ENCODE assay signal across 21 cellular contexts in genomic region chr5:138933522-138934290, GRCh38. TPM values are rescaled to one million over a fixed set of nuclear protein-coding genes. Genes with fewer than 3 reads are reported as not detected.
DNase-seq lines count a peak whose midpoint lies in the region; ATAC-seq and TF ChIP-seq lines count a peak whose summit lies in the region.
"Had no signal": no experiment of that assay in that cellular context is flagged by ENCODE, and none has a peak within 500 bp of the region (broad histone marks: within the 10 kb centered on the region; RNA-seq: fewer than 3 reads in every experiment).

No MANE protein-coding gene starts in this region.

- H2BK15ac ChIP-seq in IMR-90 (ENCODE audit: low read depth, low read length): no peak overlapping the region

- H2AFZ ChIP-seq in IMR-90 (replicated peaks; ENCODE audit: low read length, poor library complexity): no peak overlapping the region
- H2AFZ ChIP-seq: GM23248 had no signal

- POLR2A ChIA-PET in A673 (lab: Charles Lee; ENCODE audit: low non-redundant PET): no interaction called here
- POLR2A ChIA-PET in IMR-90 (lab: Charles Lee; ENCODE audit: unreplicated experiment): no interaction called here

- intact Hi-C loops in A673 (cut with micrococcal nuclease; ENCODE audit: unreplicated experiment): loop anchor here (10.0 kb wide), 1 partner anchor 289 kb away; no protein-coding TSS in a partner anchor
- intact Hi-C loops in IMR-90 (cut with micrococcal nuclease): no loop called here

- H3K4me3 ChIP-seq in A673 (ENCODE audit: low read depth, low read length, poor library complexity, severe bottlenecking) (no peak overlapping the region), IMR-90 (ENCODE audit: insufficient read depth, low read depth, low read length) (no peak overlapping the region)
- H3K4me3 ChIP-seq: A549, GM23248, HAP-1 had no signal

- H3K9ac ChIP-seq in IMR-90 (ENCODE audit: low read depth, low read length): no peak overlapping the region
- H3K9ac ChIP-seq: GM23248 had no signal

- H3K4me3 Mint-ChIP-seq in brain (no peak overlapping the region), nephron progenitor cell (no peak overlapping the region)
- no peak overlapping the region for H3K4me3 Mint-ChIP-seq in activated naive CD8-positive, alpha-beta T cell treated with anti-CD3 and anti-CD28 coated beads, Interleukin-2, amount 50 U/mL, for 24 hours

- no peak overlapping the region for H3K14ac ChIP-seq in IMR-90 (replicated peaks; ENCODE audit: low read depth, low read length)

- H2BK20ac ChIP-seq in IMR-90 (ENCODE audit: low read depth, low read length): no peak overlapping the region

- CTCF ChIA-PET in A673 (lab: Charles Lee) (no interaction called here), IMR-90 (lab: Yijun Ruan, JAX) (interaction anchor here (0.5 kb wide), 1 partner anchor 420 kb away, joined by 3 read pairs; no protein-coding TSS in a partner anchor)

- H3K27ac Mint-ChIP-seq in brain (peak overlapping the region in 3 of 5 experiments; percentile 61 to 91 (median 77)), nephron progenitor cell (peak overlapping the region; percentile 93)
- H3K27ac Mint-ChIP-seq in activated naive CD8-positive, alpha-beta T cell treated with anti-CD3 and anti-CD28 coated beads, Interleukin-2, amount 50 U/mL, for 24 hours: no peak overlapping the region

- ATAC-seq in IMR-90 (ENCODE audit: low read depth) (no peak), GM18517 (IDR thresholded peaks at IDR 0.05; ENCODE audit: unreplicated experiment) (no peak)
- ATAC-seq in activated naive CD8-positive, alpha-beta T cell treated with anti-CD3 and anti-CD28 coated beads, Interleukin-2, amount 50 U/mL, for 24 hours: no peak
- ATAC-seq: A549, Right ventricle myocardium inferior had no signal

- H3K9me3 Mint-ChIP-seq in brain (no peaks in the 10 kb centered on the region), nephron progenitor cell (no peaks in the 10 kb centered on the region)
- no peaks in the 10 kb centered on the region for H3K9me3 Mint-ChIP-seq in activated naive CD8-positive, alpha-beta T cell treated with anti-CD3 and anti-CD28 coated beads, Interleukin-2, amount 50 U/mL, for 24 hours

- TF ChIP-seq POLR2A in IMR-90 (IDR thresholded peaks at IDR 0.05; ENCODE audit: low read depth, low read length): no peak

- BruUV-seq in A673 (replicated peaks; lab: Mats Ljungman, UMichigan): TSS peak; percentile 90
- BruUV-seq in IMR-90 (replicated peaks; lab: Mats Ljungman, UMichigan): TSS peak; percentile 98

- peaks cover 0 to 21% of the 10 kb centered on the region in 2 experiments; a peak in 3 of 4 replicates for H3K79me1 ChIP-seq in IMR-90 (ENCODE audit: low read depth in 1 of 2, low read length in 2 of 2)

- no peak overlapping the region for H2BK120ac ChIP-seq in IMR-90 (ENCODE audit: low read depth, low read length)

- no peak overlapping the region for H2AK5ac ChIP-seq in IMR-90 (ENCODE audit: low read depth, low read length)

- H3K27ac ChIP-seq in A673 (ENCODE audit: low read depth, low read length, poor library complexity, severe bottlenecking) (no peak overlapping the region), IMR-90 (ENCODE audit: insufficient read depth, low read length) (no peak overlapping the region)
- H3K27ac ChIP-seq: A549, GM23248 had no signal

- no peak overlapping the region for H2AK9ac ChIP-seq in IMR-90 (replicated peaks; ENCODE audit: low read depth, low read length, poor library complexity)

- DNase-seq in A673 (ENCODE audit: low spot score): no peak
- no peak for DNase-seq in IMR-90
- no peak for DNase-seq in nephron progenitor cell
- no peak for DNase-seq in stimulated activated CD8-positive, alpha-beta memory T cell treated with anti-CD3 and anti-CD28 coated beads, Interleukin-4, amount 100 ng/mL, for 48 hours
- DNase-seq in NCI-H226: no peak
- DNase-seq in activated naive CD8-positive, alpha-beta T cell treated with anti-CD3 and anti-CD28 coated beads, Interleukin-2, amount 50 U/mL, for 24 hours: no peak
- DNase-seq: BE2C, DMS79, GM23248, KG1, NCI-H1092 treated with DMSO at 0.1 percent for 48 hours, NCI-H146, NCI-H2029, NCI-H2227 treated with DMSO at 0.1 percent for 48 hours, NCI-H510A treated with DMSO at 0.1 percent for 48 hours, NCI-H82 had no signal

- H4K91ac ChIP-seq in IMR-90 (ENCODE audit: insufficient read depth, low read depth, low read length): no peak overlapping the region

- dilution Hi-C loops in IMR-90 (cut with HindIII; ENCODE audit: low sequenced_read_pairs, unreplicated experiment): no loop called here

- in situ Hi-C loops in IMR-90 (cut with MboI; ENCODE audit: low sequenced_read_pairs): no loop called here

- H3K4ac ChIP-seq in IMR-90 (ENCODE audit: low read depth, low read length): no peak overlapping the region

- no peak for TF ChIP-seq CTCF in A673 (conservative IDR thresholded peaks at IDR 0.05; ENCODE audit: low read depth, low read length)
- no peak for TF ChIP-seq CTCF in IMR-90 (conservative IDR thresholded peaks at IDR 0.05; ENCODE audit: low read depth, low read length)
- TF ChIP-seq CTCF in brain (conservative IDR thresholded peaks at IDR 0.05): no peak
- TF ChIP-seq CTCF in nephron progenitor cell (IDR thresholded peaks at IDR 0.05): no peak

- H3K4me1 ChIP-seq in A673 (ENCODE audit: insufficient read depth, low read length, poor library complexity, severe bottlenecking) (no peaks in the 10 kb centered on the region), IMR-90 (ENCODE audit: control insufficient read depth, insufficient read depth, low read length) (no peaks in the 10 kb centered on the region; the same call in 1 of the 2 replicates)
- H3K4me1 ChIP-seq: A549, BE2C had no signal

- peaks cover 65% of the 10 kb centered on the region for H3K36me3 Mint-ChIP-seq in brain
- peaks cover 81% of the 10 kb centered on the region for H3K36me3 Mint-ChIP-seq in nephron progenitor cell (ENCODE audit: low read depth)
- H3K36me3 Mint-ChIP-seq in activated naive CD8-positive, alpha-beta T cell treated with anti-CD3 and anti-CD28 coated beads, Interleukin-2, amount 50 U/mL, for 24 hours (ENCODE audit: low read depth): peaks cover 34% of the 10 kb centered on the region

- peaks cover 3% of the 10 kb centered on the region for H4K20me1 ChIP-seq in IMR-90 (ENCODE audit: insufficient read depth, low read length)

- 0 out of 2 replicates have a peak, but pooled peaks cover 8% of the 10 kb centered on the region for H3K9me1 ChIP-seq in IMR-90 (ENCODE audit: insufficient read depth, low read length)

- H3K9me3 ChIP-seq in A673 (ENCODE audit: low read depth, low read length, poor library complexity, severe bottlenecking) (no peaks in the 10 kb centered on the region), IMR-90 (ENCODE audit: control insufficient read depth, insufficient read depth, low read length) (no peaks in the 10 kb centered on the region)
- H3K9me3 ChIP-seq: A549, BE2C, HAP-1 had no signal

- H3K23ac ChIP-seq in IMR-90 (ENCODE audit: low read depth, low read length): no peak overlapping the region

- no peaks in the 10 kb centered on the region for H3K27me3 Mint-ChIP-seq in brain
- H3K27me3 Mint-ChIP-seq in nephron progenitor cell (ENCODE audit: low read depth, poor library complexity): peaks cover 2% of the 10 kb centered on the region
- no peaks in the 10 kb centered on the region for H3K27me3 Mint-ChIP-seq in activated naive CD8-positive, alpha-beta T cell treated with anti-CD3 and anti-CD28 coated beads, Interleukin-2, amount 50 U/mL, for 24 hours

- H3K4me1 Mint-ChIP-seq in brain (peaks cover 16% of the 10 kb centered on the region), nephron progenitor cell (peaks cover 50% of the 10 kb centered on the region)
- H3K4me1 Mint-ChIP-seq in activated naive CD8-positive, alpha-beta T cell treated with anti-CD3 and anti-CD28 coated beads, Interleukin-2, amount 50 U/mL, for 24 hours: no peaks in the 10 kb centered on the region

- H3K18ac ChIP-seq in IMR-90 (ENCODE audit: low read depth, low read length): no peak overlapping the region

- no peak overlapping the region for H2BK5ac ChIP-seq in IMR-90 (ENCODE audit: low read depth, low read length, poor library complexity, severe bottlenecking)

- H4K5ac ChIP-seq in IMR-90 (ENCODE audit: low read depth, low read length): no peak overlapping the region

- H3K56ac ChIP-seq in IMR-90 (ENCODE audit: extremely low read depth, insufficient read depth, low read length): no peak overlapping the region

- H3K27me3 ChIP-seq in A673 (replicated peaks; ENCODE audit: insufficient read depth, low read depth, low read length, poor library complexity): no peaks in the 10 kb centered on the region
- H3K27me3 ChIP-seq in IMR-90 (ENCODE audit: control insufficient read depth, insufficient read depth, low read length): no peaks in the 10 kb centered on the region
- H3K27me3 ChIP-seq: BE2C had no signal

- H3K36me3 ChIP-seq in A673 (ENCODE audit: insufficient read depth, low read length, poor library complexity, severe bottlenecking) (peaks cover 41% of the 10 kb centered on the region), IMR-90 (ENCODE audit: control insufficient read depth, insufficient read depth, low read length) (peaks cover 74% of the 10 kb centered on the region)

- WGBS in IMR-90 (ENCODE audit: extremely low coverage in 2 of 2, insufficient read length in 1 of 2), 2 experiments: 85% methylated on average over 8 of the region's 18 CpGs; no CpG with 5 or more reads in 1 of the 2 experiments

- H4K8ac ChIP-seq in IMR-90 (ENCODE audit: low read depth in 2 of 2, low read length in 2 of 2): no peak overlapping the region

- TF ChIP-seq RAD21 in IMR-90 (IDR thresholded peaks at IDR 0.05; ENCODE audit: low read length): no peak

- H3K4me2 ChIP-seq in IMR-90 (ENCODE audit: low read depth, low read length): no peak overlapping the region
- H3K4me2 ChIP-seq: A549 had no signal

TF ChIP-seq in IMR-90, 13 proteins besides CTCF, POLR2A, EP300 and RAD21 (continues in another document):
- TF ChIP-seq CHD1 (IDR thresholded peaks at IDR 0.05; ENCODE audit: low read depth, low read length) (no peak), SMC3 (IDR thresholded peaks at IDR 0.05; ENCODE audit: low read depth, low read length) (no peak), RCOR1 (IDR thresholded peaks at IDR 0.05; ENCODE audit: insufficient replicate concordance, low read length) (no peak), NFE2L2 (IDR thresholded peaks at IDR 0.05; ENCODE audit: low read depth, low read length) (no peak)
- TF ChIP-seq, protein P1, sequence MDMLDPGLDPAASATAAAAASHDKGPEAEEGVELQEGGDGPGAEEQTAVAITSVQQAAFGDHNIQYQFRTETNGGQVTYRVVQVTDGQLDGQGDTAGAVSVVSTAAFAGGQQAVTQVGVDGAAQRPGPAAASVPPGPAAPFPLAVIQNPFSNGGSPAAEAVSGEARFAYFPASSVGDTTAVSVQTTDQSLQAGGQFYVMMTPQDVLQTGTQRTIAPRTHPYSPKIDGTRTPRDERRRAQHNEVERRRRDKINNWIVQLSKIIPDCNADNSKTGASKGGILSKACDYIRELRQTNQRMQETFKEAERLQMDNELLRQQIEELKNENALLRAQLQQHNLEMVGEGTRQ (IDR thresholded peaks at IDR 0.05; ENCODE audit: low read depth, low read length): no peak

RNA-seq across cellular contexts. Expression of gene LRRTM2, which starts 58.6 kb away (rescaled TPM):
- total RNA-seq in A673 (2021): 0.39 and 0.67 TPM in 2 replicates
- total RNA-seq in IMR-90 (2012; rRNA removed): 1.9 and 2.0 TPM in 2 replicates
- 0.39 and 0.53 TPM in 2 replicates for polyA plus RNA-seq in IMR-90 (2012; rRNA removed)
- polyA plus RNA-seq in IMR-90 (2012; cell fraction: cytosol; rRNA removed): 0.12 and 0.19 TPM in 2 replicates
- 0.07 and 0.57 TPM in 2 replicates for polyA plus RNA-seq in IMR-90 (2012; cell fraction: nucleus; rRNA removed; ENCODE audit: low replicate concordance)
- polyA plus RNA-seq in brain (ENCODE audit: insufficient read depth, low read depth, low replicate concordance): 2.8 TPM
- total RNA-seq: Right ventricle myocardium inferior had no signal
- polyA plus RNA-seq: A549 had no signal
